Comparison of ENCODE assay signal across 10 cellular contexts in the genomic region with DNA sequence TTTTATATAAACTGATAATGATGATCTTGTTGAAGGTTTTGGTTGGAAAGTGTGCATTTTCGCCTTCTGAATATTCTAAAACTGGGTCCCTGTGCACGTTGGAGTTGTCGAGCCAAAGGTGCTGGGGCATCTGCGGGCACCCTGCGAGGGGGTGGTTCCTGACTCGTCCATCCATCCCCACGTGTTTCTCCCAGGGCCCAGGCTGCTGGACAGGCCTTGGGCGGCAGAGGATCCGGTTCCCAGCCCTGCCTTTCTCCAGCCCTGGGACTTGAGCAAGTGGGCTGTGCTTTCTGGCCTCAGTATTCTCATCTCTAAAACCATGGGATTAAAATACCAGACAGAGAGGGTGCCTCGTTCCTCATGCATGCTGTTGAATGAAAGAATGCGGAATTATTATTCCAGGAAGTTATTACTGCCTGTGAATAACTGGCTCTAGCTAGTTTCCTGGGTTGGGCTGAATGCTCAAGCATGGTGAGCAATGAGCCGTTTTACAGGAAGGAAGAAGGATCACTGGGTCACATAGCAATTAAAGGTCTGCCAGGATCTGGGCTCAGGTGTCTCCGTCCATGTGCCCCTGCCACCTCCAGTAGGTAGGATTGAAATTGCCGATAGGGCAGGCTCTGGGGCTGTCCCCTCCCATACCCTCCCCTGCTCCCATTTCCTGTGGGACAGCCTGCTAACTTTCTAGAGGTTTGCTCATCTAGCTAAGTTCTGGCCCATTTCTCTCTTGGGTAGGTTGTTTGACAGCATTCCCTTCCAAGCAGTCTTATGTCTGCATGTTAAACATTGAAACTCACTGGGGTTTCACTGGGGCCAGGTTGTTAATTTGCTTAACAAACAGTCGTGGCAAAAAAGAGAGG.
A peak's percentile ranks its signal among the peaks of the same experiment; 100 is the strongest.
DNase-seq lines count a peak whose midpoint lies in the region; ATAC-seq and TF ChIP-seq lines count a peak whose summit lies in the region.
"Had no signal": no experiment of that assay in that cellular context is flagged by ENCODE, and none has a peak within 500 bp of the region (broad histone marks: within the 10 kb centered on the region; RNA-seq: fewer than 3 reads in every experiment).

No MANE protein-coding gene starts in this region.

- H3K27ac ChIP-seq in right cardiac atrium (ENCODE audit: low read length) (no peak overlapping the region), mesodermal cell (ENCODE audit: low read depth, low read length, severe bottlenecking) (peak overlapping the region; percentile 82)

- no peaks in the 10 kb centered on the region for H3K36me3 ChIP-seq in mesodermal cell (ENCODE audit: control insufficient read depth, insufficient read depth, low read length)

- peak; percentile 67 for DNase-seq in cardiac septum (ENCODE audit: low spot score)
- no peak for DNase-seq in right cardiac atrium
- DNase-seq in epithelial cell of esophagus (ENCODE audit: low read depth) = peak; percentile 80
- no peak for DNase-seq in NCI-H2196 (lab: John Stamatoyannopoulos, UW; ENCODE audit: unreplicated experiment)
- DNase-seq in DMS79 treated with DMSO at 0.1 percent for 48 hours (lab: John Stamatoyannopoulos, UW) = no peak
- DNase-seq in NCI-H2196 treated with DMSO at 0.1 percent for 48 hours (lab: John Stamatoyannopoulos, UW; ENCODE audit: unreplicated experiment) = no peak
- DNase-seq: activated CD4-positive, CD25-positive, alpha-beta regulatory T cell treated with anti-CD3 and anti-CD28 coated beads, Interleukin-2, amount 50 U/mL, for 72 hours; activated gamma-delta T cell treated with Interleukin-2 at 50 U/mL for 16 hours had no signal

- H3K4me1 ChIP-seq in right cardiac atrium (ENCODE audit: control insufficient read depth, insufficient read depth, low read length) = no peaks in the 10 kb centered on the region
- H3K4me1 ChIP-seq in mesodermal cell (ENCODE audit: control insufficient read depth, insufficient read depth, low read length, poor library complexity, severe bottlenecking) = peaks cover 11% of the 10 kb centered on the region

- H3K4me3 ChIP-seq in right cardiac atrium (ENCODE audit: low read length) = no peak overlapping the region
- H3K4me3 ChIP-seq in epithelial cell of esophagus (ENCODE audit: low read length) = no peak overlapping the region
- H3K4me3 ChIP-seq in mesodermal cell (ENCODE audit: extremely low read depth, insufficient read depth, low read length, poor library complexity, severe bottlenecking) = no peak overlapping the region

- no peak for TF ChIP-seq CTCF in epithelial cell of esophagus (IDR thresholded peaks at IDR 0.05; ENCODE audit: insufficient read depth, low read depth, low read length, missing control alignments)

- H3K9me3 ChIP-seq in right cardiac atrium (ENCODE audit: control insufficient read depth, low read length) (no peaks in the 10 kb centered on the region), mesodermal cell (ENCODE audit: control insufficient read depth, low read length) (no peaks in the 10 kb centered on the region)

- ATAC-seq in right cardiac atrium = no peak
- no peak for ATAC-seq in GM19035 (IDR thresholded peaks at IDR 0.05; ENCODE audit: unreplicated experiment)

- no peaks in the 10 kb centered on the region for H3K27me3 ChIP-seq in right cardiac atrium (ENCODE audit: control insufficient read depth, insufficient read depth)

- intact Hi-C loops in cardiac septum (cut with DNase I) = no loop called here
- intact Hi-C loops in right cardiac atrium (cut with DNase I) = no loop called here

- WGBS in right cardiac atrium = 73% methylated on average over 15 of the region's 15 CpGs
- WGBS in mesodermal cell (ENCODE audit: insufficient coverage in 2 of 2), 2 experiments = 84 to 91% methylated on average over 10 to 14 of the region's 15 CpGs

Comparison
In these comparisons a context has a peak if more than half of its experiments do, and no peak if none do; other contexts are left out.
1. DNase-seq: peak in cardiac septum (single experiment) and epithelial cell of esophagus (single experiment); none in right cardiac atrium (0 of 3), NCI-H2196 (single experiment), DMS79 treated with DMSO at 0.1 percent for 48 hours (single experiment) and NCI-H2196 treated with DMSO at 0.1 percent for 48 hours (single experiment).